12 cellular contexts compared by ENCODE assay signal in genomic region chr1:112937070-112937469, GRCh38. TPM values are rescaled to one million over a fixed set of nuclear protein-coding genes. Genes with fewer than 3 reads are reported as not detected.
A peak's percentile ranks its signal among the peaks of the same experiment; 100 is the strongest.
DNase-seq lines count a peak whose midpoint lies in the region; ATAC-seq and TF ChIP-seq lines count a peak whose summit lies in the region.
"Had no signal": no experiment of that assay in that cellular context is flagged by ENCODE, and none has a peak within 500 bp of the region (broad histone marks: within the 10 kb centered on the region; RNA-seq: fewer than 3 reads in every experiment).

No MANE protein-coding gene starts in this region.

- H3F3A ChIP-seq in MM.1S (ENCODE audit: insufficient read depth, low read length): no peaks in the 10 kb centered on the region

- H3K27me3 Mint-ChIP-seq in nephron (ENCODE audit: low read depth): no peaks in the 10 kb centered on the region

- peaks cover 24% of the 10 kb centered on the region; the same call in 1 of the 2 replicates for H4K20me1 ChIP-seq in Karpas-422 (ENCODE audit: insufficient read depth, low read depth, low read length)
- no peaks in the 10 kb centered on the region for H4K20me1 ChIP-seq in MM.1S (ENCODE audit: insufficient read depth, low read length)

- H3K9me3 ChIP-seq in Karpas-422 (ENCODE audit: low read length) (no peaks in the 10 kb centered on the region), MM.1S (replicated peaks; ENCODE audit: insufficient read depth, low read length) (no peaks in the 10 kb centered on the region)
- H3K9me3 ChIP-seq: Caco-2, suprapubic skin had no signal

- no peaks in the 10 kb centered on the region for H3K9me3 Mint-ChIP-seq in nephron

- peak; percentile 53 for DNase-seq in GM03348 (ENCODE audit: low spot score)
- peak; percentile 60 for DNase-seq in Karpas-422
- DNase-seq in cardiac fibroblast (ENCODE audit: low read depth in 2 of 2): peak; percentile 38 to 51
- DNase-seq in NCI-H1694 treated with DMSO at 0.1 percent for 48 hours (lab: John Stamatoyannopoulos, UW): no peak
- no peak for DNase-seq in MM.1S
- DNase-seq: Caco-2, NCI-H446, SW 1271 had no signal

- peaks cover 34% of the 10 kb centered on the region for H3K4me1 Mint-ChIP-seq in nephron

- ATAC-seq in HG02678 (IDR thresholded peaks at IDR 0.05; ENCODE audit: unreplicated experiment) (no peak), GM21825 (IDR thresholded peaks at IDR 0.05; ENCODE audit: unreplicated experiment) (no peak)

- H3K27ac ChIP-seq in Karpas-422 (ENCODE audit: low read length) (peak overlapping the region; percentile 87), MM.1S (ENCODE audit: low read length) (no peak overlapping the region)
- H3K27ac ChIP-seq: suprapubic skin had no signal

- TF ChIP-seq CTCF in cardiac fibroblast (IDR thresholded peaks at IDR 0.05; ENCODE audit: low read depth, low read length): no peak
- no peak for TF ChIP-seq CTCF in nephron (IDR thresholded peaks at IDR 0.05; ENCODE audit: unreplicated experiment in 3 of 3)
- TF ChIP-seq CTCF in MM.1S (IDR thresholded peaks at IDR 0.05; ENCODE audit: low read length): no peak

- H3K9ac ChIP-seq in Karpas-422 (ENCODE audit: low read length): peak overlapping the region; percentile 34
- no peak overlapping the region for H3K9ac ChIP-seq in MM.1S (ENCODE audit: low read length)

- H3K79me2 ChIP-seq in Karpas-422 (ENCODE audit: low read length) (peaks cover 100% of the 10 kb centered on the region), MM.1S (ENCODE audit: low read length) (peaks cover 74% of the 10 kb centered on the region)

- no peak overlapping the region for H3K4me3 Mint-ChIP-seq in nephron

- H3K27ac Mint-ChIP-seq in nephron: peak overlapping the region; percentile 8 to 81 (median 60)

- H3K4me3 ChIP-seq in Karpas-422 (ENCODE audit: low read length): peak overlapping the region; percentile 25; the same call in 1 of the 2 replicates
- H3K4me3 ChIP-seq in cardiac fibroblast (replicated peaks in 1 of 2; ENCODE audit: low read depth in 2 of 2, low read length in 2 of 2): no peak overlapping the region
- H3K4me3 ChIP-seq in MM.1S (ENCODE audit: low read length): no peak overlapping the region
- H3K4me3 ChIP-seq: suprapubic skin had no signal

- H3K4me1 ChIP-seq in Karpas-422 (ENCODE audit: low read length) (peaks cover 74% of the 10 kb centered on the region), MM.1S (ENCODE audit: low read length) (no peaks in the 10 kb centered on the region)

- H3K27me3 ChIP-seq in Karpas-422 (ENCODE audit: low read length) (no peaks in the 10 kb centered on the region), MM.1S (replicated peaks; ENCODE audit: insufficient read depth, low read length) (no peaks in the 10 kb centered on the region)
- H3K27me3 ChIP-seq: suprapubic skin had no signal

- H3K36me3 Mint-ChIP-seq in nephron (ENCODE audit: low read depth): peaks cover 4% of the 10 kb centered on the region

- H3K9me2 ChIP-seq in Karpas-422 (replicated peaks; ENCODE audit: insufficient read depth, low read length) (no peaks in the 10 kb centered on the region), MM.1S (replicated peaks; ENCODE audit: insufficient read depth, low read length) (no peaks in the 10 kb centered on the region)

- H2AFZ ChIP-seq in Karpas-422 (ENCODE audit: low read length) (no peak overlapping the region), MM.1S (ENCODE audit: low read length) (no peak overlapping the region)

- H3K36me3 ChIP-seq in Karpas-422 (ENCODE audit: insufficient read depth, low read length) (0 out of 2 replicates have a peak, but pooled peaks cover 4% of the 10 kb centered on the region), MM.1S (replicated peaks; ENCODE audit: insufficient read depth, low read length) (no peaks in the 10 kb centered on the region)
- H3K36me3 ChIP-seq: suprapubic skin had no signal

- H3K4me2 ChIP-seq in Karpas-422 (ENCODE audit: low read depth, low read length, poor library complexity, severe bottlenecking): peak overlapping the region; percentile 51
- no peak overlapping the region for H3K4me2 ChIP-seq in MM.1S (ENCODE audit: low read depth, low read length)

RNA-seq across cellular contexts. Expression of gene SLC16A1, which starts 18.9 kb away (rescaled TPM):
- 129 and 186 TPM in 2 replicates for total RNA-seq in Karpas-422 (2014; rRNA removed; shearing (Covaris generic); ENCODE audit: low replicate concordance)

Comparison
In these comparisons a context has a peak if more than half of its experiments do, and no peak if none do; other contexts are left out.
1. DNase-seq: peak in GM03348 (single experiment), Karpas-422 (single experiment) and cardiac fibroblast (2 of 2); none in NCI-H1694 treated with DMSO at 0.1 percent for 48 hours (single experiment) and MM.1S (single experiment).